16 cellular contexts compared by ENCODE assay signal in the genomic region with DNA sequence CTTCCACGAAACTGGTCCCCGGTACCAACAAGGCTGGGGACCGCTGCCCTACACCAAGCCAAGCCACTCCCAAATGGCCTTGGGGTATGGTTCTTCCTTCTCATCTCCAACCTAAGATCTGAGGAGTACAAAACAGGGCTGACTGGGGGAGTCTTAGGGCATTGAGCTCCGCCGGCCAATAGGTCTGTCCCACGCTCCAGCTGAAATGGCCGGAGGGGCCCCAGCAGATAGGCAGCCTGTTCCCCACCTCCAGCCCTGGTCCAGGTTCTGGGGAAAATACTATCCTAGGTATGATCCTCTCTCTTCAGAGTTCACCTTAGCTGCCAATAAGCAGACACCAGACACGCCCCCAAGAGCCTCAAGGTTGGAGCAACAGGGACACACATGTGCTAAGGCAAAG.
DNase-seq lines count a peak whose midpoint lies in the region; ATAC-seq and TF ChIP-seq lines count a peak whose summit lies in the region.
"Had no signal": no experiment of that assay in that cellular context is flagged by ENCODE, and none has a peak within 500 bp of the region (broad histone marks: within the 10 kb centered on the region; RNA-seq: fewer than 3 reads in every experiment).

No MANE protein-coding gene starts in this region.

- no peaks in the 10 kb centered on the region for H3K27me3 Mint-ChIP-seq in activated CD8-positive, alpha-beta T cell treated with anti-CD3 and anti-CD28 coated beads for 36 hours
- H3K27me3 Mint-ChIP-seq in activated CD8-positive, alpha-beta T cell treated with anti-CD3 and anti-CD28 coated beads, Interleukin-2, amount 10 ng/mL, durations not matched to agents 7 days and 5 days (ENCODE audit: low read depth), result no peaks in the 10 kb centered on the region

- intact Hi-C loops in activated CD8-positive, alpha-beta T cell treated with anti-CD3 and anti-CD28 coated beads for 36 hours (cut with micrococcal nuclease), result no loop called here
- intact Hi-C loops in stomach (cut with DNase I; ENCODE audit: low total_unique reads), result no loop called here

- no peak for DNase-seq in activated CD8-positive, alpha-beta T cell treated with anti-CD3 and anti-CD28 coated beads for 36 hours
- no peak for DNase-seq in activated CD8-positive, alpha-beta T cell treated with anti-CD3 and anti-CD28 coated beads, Interleukin-2, amount 10 ng/mL, durations not matched to agents 7 days and 5 days
- no peak for DNase-seq in stomach
- no peak for DNase-seq in NOMO-1 treated with dmso at 0.1 percent for 144 hours (lab: John Stamatoyannopoulos, UW; ENCODE audit: unreplicated experiment)
- no peak for DNase-seq in islet precursor cell
- no peak for DNase-seq in NCI-H526 treated with DMSO at 0.1 percent for 48 hours (lab: John Stamatoyannopoulos, UW)
- DNase-seq: MM.1S, NCI-H1105 treated with DMSO at 0.1 percent for 48 hours, NCI-H2029, NCI-H510A treated with DMSO at 0.1 percent for 48 hours, RPMI8226 had no signal

- peaks cover 0 to 91% (median 5%) of the 10 kb centered on the region in 3 donors for H3K4me1 ChIP-seq in gastroesophageal sphincter
- peaks cover 0 to 45% (median 7%) of the 10 kb centered on the region in 4 donors for H3K4me1 ChIP-seq in stomach
- H3K4me1 ChIP-seq: BLaER1 had no signal

- H3K4me3 ChIP-seq in gastroesophageal sphincter (no peak overlapping the region), stomach (no peak overlapping the region)
- H3K4me3 ChIP-seq: BLaER1 had no signal

- H3K9me3 ChIP-seq in gastroesophageal sphincter, result no peaks in the 10 kb centered on the region
- H3K9me3 ChIP-seq in stomach, result no peaks in the 10 kb centered on the region
- H3K9me3 ChIP-seq: BLaER1 had no signal

- peaks cover 43% of the 10 kb centered on the region for H3K36me3 Mint-ChIP-seq in activated CD8-positive, alpha-beta T cell treated with anti-CD3 and anti-CD28 coated beads for 36 hours (ENCODE audit: low read depth)
- peaks cover 17% of the 10 kb centered on the region for H3K36me3 Mint-ChIP-seq in activated CD8-positive, alpha-beta T cell treated with anti-CD3 and anti-CD28 coated beads, Interleukin-2, amount 10 ng/mL, durations not matched to agents 7 days and 5 days (ENCODE audit: low read depth)

- H3K27ac Mint-ChIP-seq in activated CD8-positive, alpha-beta T cell treated with anti-CD3 and anti-CD28 coated beads for 36 hours, result peak overlapping the region; percentile 52
- no peak overlapping the region for H3K27ac Mint-ChIP-seq in activated CD8-positive, alpha-beta T cell treated with anti-CD3 and anti-CD28 coated beads, Interleukin-2, amount 10 ng/mL, durations not matched to agents 7 days and 5 days

- CTCF ChIA-PET in activated CD8-positive, alpha-beta T cell treated with anti-CD3 and anti-CD28 coated beads for 36 hours (lab: Charles Lee), result no interaction called here
- CTCF ChIA-PET in activated CD8-positive, alpha-beta T cell treated with anti-CD3 and anti-CD28 coated beads, Interleukin-2, amount 10 ng/mL, durations not matched to agents 7 days and 5 days (lab: Charles Lee), result interaction anchor here (1.0 kb wide), 1 partner anchor 22 kb away, joined by 3 read pairs; no protein-coding TSS in a partner anchor

- TF ChIP-seq CTCF in activated CD8-positive, alpha-beta T cell treated with anti-CD3 and anti-CD28 coated beads for 36 hours (IDR thresholded peaks at IDR 0.05), result no peak
- no peak for TF ChIP-seq CTCF in gastroesophageal sphincter (IDR thresholded peaks at IDR 0.05)
- TF ChIP-seq CTCF in stomach (IDR thresholded peaks at IDR 0.05), result no peak

- H3K36me3 ChIP-seq in gastroesophageal sphincter, result peaks cover 0 to 96% of the 10 kb centered on the region in 2 donors
- H3K36me3 ChIP-seq in stomach, result peaks cover 70 to 93% (median 91%) of the 10 kb centered on the region in 4 donors

- H3K27ac ChIP-seq in angular gyrus (ENCODE audit: low read depth, low read length), result peak overlapping the region; percentile 8
- peak overlapping the region; percentile 77 to 99 (median 92) for H3K27ac ChIP-seq in gastroesophageal sphincter
- peak overlapping the region in 3 of 5 donors; percentile 37 to 76 (median 56) for H3K27ac ChIP-seq in stomach
- H3K27ac ChIP-seq: 22Rv1, BLaER1, KMS-11 had no signal

- 96% methylated on average over 4 of the region's 8 CpGs; no CpG with 5 or more reads in 1 of the 2 donors for WGBS in gastroesophageal sphincter (ENCODE audit: low coverage in 1 of 2), 2 donors
- 88 to 99% (median 97%) methylated on average over 7 to 8 of the region's 8 CpGs for WGBS in stomach, 5 donors

- H3K4me1 Mint-ChIP-seq in activated CD8-positive, alpha-beta T cell treated with anti-CD3 and anti-CD28 coated beads for 36 hours (ENCODE audit: low read depth), result no peaks in the 10 kb centered on the region
- no peaks in the 10 kb centered on the region for H3K4me1 Mint-ChIP-seq in activated CD8-positive, alpha-beta T cell treated with anti-CD3 and anti-CD28 coated beads, Interleukin-2, amount 10 ng/mL, durations not matched to agents 7 days and 5 days (ENCODE audit: low read depth)

- TF ChIP-seq POLR2A in gastroesophageal sphincter (IDR thresholded peaks at IDR 0.05) (no peak), stomach (IDR thresholded peaks at IDR 0.05) (no peak)

- TF ChIP-seq EP300 in gastroesophageal sphincter (IDR thresholded peaks at IDR 0.05) (no peak), stomach (IDR thresholded peaks at IDR 0.05) (no peak)

- no peak for ATAC-seq in activated CD8-positive, alpha-beta T cell treated with anti-CD3 and anti-CD28 coated beads for 36 hours
- no peak for ATAC-seq in activated CD8-positive, alpha-beta T cell treated with anti-CD3 and anti-CD28 coated beads, Interleukin-2, amount 10 ng/mL, durations not matched to agents 7 days and 5 days
- no peak for ATAC-seq in gastroesophageal sphincter

- H3K27me3 ChIP-seq in gastroesophageal sphincter (no peaks in the 10 kb centered on the region), stomach (no peaks in the 10 kb centered on the region)
- H3K27me3 ChIP-seq: BLaER1 had no signal

- H3K9me3 Mint-ChIP-seq in activated CD8-positive, alpha-beta T cell treated with anti-CD3 and anti-CD28 coated beads for 36 hours, result no peaks in the 10 kb centered on the region
- H3K9me3 Mint-ChIP-seq in activated CD8-positive, alpha-beta T cell treated with anti-CD3 and anti-CD28 coated beads, Interleukin-2, amount 10 ng/mL, durations not matched to agents 7 days and 5 days (ENCODE audit: insufficient read depth), result no peaks in the 10 kb centered on the region

- no peak overlapping the region for H3K4me3 Mint-ChIP-seq in activated CD8-positive, alpha-beta T cell treated with anti-CD3 and anti-CD28 coated beads for 36 hours
- H3K4me3 Mint-ChIP-seq in activated CD8-positive, alpha-beta T cell treated with anti-CD3 and anti-CD28 coated beads, Interleukin-2, amount 10 ng/mL, durations not matched to agents 7 days and 5 days, result no peak overlapping the region

- POLR2A ChIA-PET in activated CD8-positive, alpha-beta T cell treated with anti-CD3 and anti-CD28 coated beads for 36 hours (lab: Charles Lee), result no interaction called here
- POLR2A ChIA-PET in activated CD8-positive, alpha-beta T cell treated with anti-CD3 and anti-CD28 coated beads, Interleukin-2, amount 10 ng/mL, durations not matched to agents 7 days and 5 days (lab: Charles Lee), result no interaction called here

Comparison
In these comparisons a context has a peak if more than half of its experiments do, and no peak if none do; other contexts are left out.
1. H3K27ac ChIP-seq: peak in every context shown above with its lines; median percentile 92 in gastroesophageal sphincter; 56 in stomach; 8 in angular gyrus.